ENCODE assay signal across 1 cellular context in genomic region chr15:48609486-48609885, GRCh38.
TF ChIP-seq lines count a peak whose summit lies in the region.

No MANE protein-coding gene starts in this region.

TF ChIP-seq in SK-N-SH treated with all-trans-retinoic acid at 6 μM for 48 hours, 23 proteins besides CTCF, POLR2A, EP300 and RAD21 (continued from another document):
- TF ChIP-seq POU6F1 (CRISPR knock-in tag; IDR thresholded peaks at IDR 0.05; ENCODE audit: borderline replicate concordance, low read depth) (no peak), SNAI2 (CRISPR knock-in tag; IDR thresholded peaks at IDR 0.05) (no peak)
